13 cellular contexts compared by ENCODE assay signal in genomic region chr1:245277276-245277675, GRCh38.
DNase-seq lines count a peak whose midpoint lies in the region; ATAC-seq and TF ChIP-seq lines count a peak whose summit lies in the region.
"Had no signal": no experiment of that assay in that cellular context is flagged by ENCODE, and none has a peak within 500 bp of the region (broad histone marks: within the 10 kb centered on the region; RNA-seq: fewer than 3 reads in every experiment).

No MANE protein-coding gene starts in this region.

- H3K9me3 Mint-ChIP-seq in activated T-helper 2 cell treated with anti-CD3 and anti-CD28 coated beads, Interferon-gamma antibody, Interleukin-2, Interleukin-4, amounts not matched to agents 10 μg/mL and 5 μg/mL and 100 μg/mL, durations not matched to agents 14 hours and 24 hours and 36 hours: no peaks in the 10 kb centered on the region
- peaks cover 3% of the 10 kb centered on the region for H3K9me3 Mint-ChIP-seq in activated T-cell treated with anti-CD3 and anti-CD28 coated beads, Interleukin-2, amount 50 U/mL, for 24 hours
- H3K9me3 Mint-ChIP-seq: T-cell had no signal

- intact Hi-C loops in activated T-helper 2 cell treated with anti-CD3 and anti-CD28 coated beads, Interferon-gamma antibody, Interleukin-2, Interleukin-4, amounts not matched to agents 10 μg/mL and 5 μg/mL and 100 μg/mL, durations not matched to agents 14 hours and 24 hours and 36 hours (cut with micrococcal nuclease): no loop called here

- H3K27ac Mint-ChIP-seq in activated T-helper 2 cell treated with anti-CD3 and anti-CD28 coated beads, Interferon-gamma antibody, Interleukin-2, Interleukin-4, amounts not matched to agents 10 μg/mL and 5 μg/mL and 100 μg/mL, durations not matched to agents 14 hours and 24 hours and 36 hours: no peak overlapping the region
- H3K27ac Mint-ChIP-seq in activated T-cell treated with anti-CD3 and anti-CD28 coated beads, Interleukin-2, amount 50 U/mL, for 24 hours: no peak overlapping the region
- H3K27ac Mint-ChIP-seq: naive thymus-derived CD8-positive, alpha-beta T cell; T-cell had no signal

- no peak overlapping the region for H3K4me3 ChIP-seq in GM12865 (ENCODE audit: low read depth, low read length)
- H3K4me3 ChIP-seq in NT2/D1 (ENCODE audit: insufficient read length, low read depth): no peak overlapping the region
- no peak overlapping the region for H3K4me3 ChIP-seq in fibroblast of mammary gland (ENCODE audit: control insufficient read depth, low read depth, low read length)
- H3K4me3 ChIP-seq: ascending aorta, BLaER1 had no signal

- H3K36me3 Mint-ChIP-seq in activated T-helper 2 cell treated with anti-CD3 and anti-CD28 coated beads, Interferon-gamma antibody, Interleukin-2, Interleukin-4, amounts not matched to agents 10 μg/mL and 5 μg/mL and 100 μg/mL, durations not matched to agents 14 hours and 24 hours and 36 hours (ENCODE audit: low read depth): no peaks in the 10 kb centered on the region
- no peaks in the 10 kb centered on the region for H3K36me3 Mint-ChIP-seq in activated T-cell treated with anti-CD3 and anti-CD28 coated beads, Interleukin-2, amount 50 U/mL, for 24 hours (ENCODE audit: low read depth)
- H3K36me3 Mint-ChIP-seq: naive thymus-derived CD8-positive, alpha-beta T cell; T-cell had no signal

- DNase-seq in 8988T: peak; percentile 36
- DNase-seq in GM12865 (ENCODE audit: low read depth): peak; percentile 9
- DNase-seq in NT2/D1 (ENCODE audit: low read depth, low spot score): peak; percentile 39
- no peak for DNase-seq in fibroblast of mammary gland (ENCODE audit: low read depth)
- no peak for DNase-seq in activated T-helper 2 cell treated with anti-CD3 and anti-CD28 coated beads, Interferon-gamma antibody, Interleukin-2, Interleukin-4, amounts not matched to agents 10 μg/mL and 5 μg/mL and 100 μg/mL, durations not matched to agents 14 hours and 24 hours and 36 hours (ENCODE audit: low spot score)
- no peak for DNase-seq in activated T-cell treated with anti-CD3 and anti-CD28 coated beads, Interleukin-2, amount 50 U/mL, for 24 hours
- no peak for DNase-seq in foreskin melanocyte
- DNase-seq: naive thymus-derived CD8-positive, alpha-beta T cell; NCI-H510A; T-cell had no signal

- peaks cover 7% of the 10 kb centered on the region for H3K4me1 ChIP-seq in NT2/D1 (ENCODE audit: insufficient read depth, insufficient read length)
- H3K4me1 ChIP-seq: ascending aorta, BLaER1 had no signal

- no peaks in the 10 kb centered on the region for H3K27me3 ChIP-seq in NT2/D1 (ENCODE audit: insufficient read depth, insufficient read length)
- H3K27me3 ChIP-seq: ascending aorta, BLaER1 had no signal

- ATAC-seq in GM18511 (IDR thresholded peaks at IDR 0.05; ENCODE audit: unreplicated experiment): no peak
- ATAC-seq: naive thymus-derived CD8-positive, alpha-beta T cell; T-cell had no signal

- H3K9ac ChIP-seq in NT2/D1 (ENCODE audit: insufficient read length, low read depth): no peak overlapping the region
- H3K9ac ChIP-seq: BLaER1 had no signal

- H3K27me3 Mint-ChIP-seq in activated T-helper 2 cell treated with anti-CD3 and anti-CD28 coated beads, Interferon-gamma antibody, Interleukin-2, Interleukin-4, amounts not matched to agents 10 μg/mL and 5 μg/mL and 100 μg/mL, durations not matched to agents 14 hours and 24 hours and 36 hours (ENCODE audit: low read depth): no peaks in the 10 kb centered on the region
- H3K27me3 Mint-ChIP-seq in activated T-cell treated with anti-CD3 and anti-CD28 coated beads, Interleukin-2, amount 50 U/mL, for 24 hours: peaks cover 24% of the 10 kb centered on the region

- H3K9me3 ChIP-seq in NT2/D1 (ENCODE audit: insufficient read depth, low read length): peaks cover 1% of the 10 kb centered on the region; the same call in 1 of the 2 replicates
- H3K9me3 ChIP-seq: ascending aorta had no signal

- H3K4me1 Mint-ChIP-seq in activated T-helper 2 cell treated with anti-CD3 and anti-CD28 coated beads, Interferon-gamma antibody, Interleukin-2, Interleukin-4, amounts not matched to agents 10 μg/mL and 5 μg/mL and 100 μg/mL, durations not matched to agents 14 hours and 24 hours and 36 hours (ENCODE audit: low read depth): no peaks in the 10 kb centered on the region
- H3K4me1 Mint-ChIP-seq in activated T-cell treated with anti-CD3 and anti-CD28 coated beads, Interleukin-2, amount 50 U/mL, for 24 hours (ENCODE audit: low read depth): no peaks in the 10 kb centered on the region
- H3K4me1 Mint-ChIP-seq: naive thymus-derived CD8-positive, alpha-beta T cell; T-cell had no signal

- no peaks in the 10 kb centered on the region for H3K36me3 ChIP-seq in NT2/D1 (ENCODE audit: insufficient read depth, insufficient read length, low read length)
- H3K36me3 ChIP-seq: ascending aorta, BLaER1 had no signal

- no peak overlapping the region for H3K4me3 Mint-ChIP-seq in activated T-helper 2 cell treated with anti-CD3 and anti-CD28 coated beads, Interferon-gamma antibody, Interleukin-2, Interleukin-4, amounts not matched to agents 10 μg/mL and 5 μg/mL and 100 μg/mL, durations not matched to agents 14 hours and 24 hours and 36 hours (ENCODE audit: low read depth)
- no peak overlapping the region for H3K4me3 Mint-ChIP-seq in activated T-cell treated with anti-CD3 and anti-CD28 coated beads, Interleukin-2, amount 50 U/mL, for 24 hours
- H3K4me3 Mint-ChIP-seq: naive thymus-derived CD8-positive, alpha-beta T cell; T-cell had no signal

- TF ChIP-seq CTCF in GM12865 (IDR thresholded peaks at IDR 0.05; ENCODE audit: insufficient read depth, low read depth, low read length, missing control alignments): peak; percentile 8
- peak; percentile 7 for TF ChIP-seq CTCF in fibroblast of mammary gland (conservative IDR thresholded peaks at IDR 0.05; ENCODE audit: control insufficient read depth, insufficient read depth, low read depth, low read length)

Comparison
In these comparisons a context has a peak if more than half of its experiments do, and no peak if none do; other contexts are left out.
1. DNase-seq: peak in 8988T (single experiment), GM12865 (single experiment) and NT2/D1 (single experiment); none in fibroblast of mammary gland (single experiment), activated T-helper 2 cell treated with anti-CD3 and anti-CD28 coated beads, Interferon-gamma antibody, Interleukin-2, Interleukin-4, amounts not matched to agents 10 μg/mL and 5 μg/mL and 100 μg/mL, durations not matched to agents 14 hours and 24 hours and 36 hours (single experiment), activated T-cell treated with anti-CD3 and anti-CD28 coated beads, Interleukin-2, amount 50 U/mL, for 24 hours (single experiment) and foreskin melanocyte (single experiment).